In the genomic region with DNA sequence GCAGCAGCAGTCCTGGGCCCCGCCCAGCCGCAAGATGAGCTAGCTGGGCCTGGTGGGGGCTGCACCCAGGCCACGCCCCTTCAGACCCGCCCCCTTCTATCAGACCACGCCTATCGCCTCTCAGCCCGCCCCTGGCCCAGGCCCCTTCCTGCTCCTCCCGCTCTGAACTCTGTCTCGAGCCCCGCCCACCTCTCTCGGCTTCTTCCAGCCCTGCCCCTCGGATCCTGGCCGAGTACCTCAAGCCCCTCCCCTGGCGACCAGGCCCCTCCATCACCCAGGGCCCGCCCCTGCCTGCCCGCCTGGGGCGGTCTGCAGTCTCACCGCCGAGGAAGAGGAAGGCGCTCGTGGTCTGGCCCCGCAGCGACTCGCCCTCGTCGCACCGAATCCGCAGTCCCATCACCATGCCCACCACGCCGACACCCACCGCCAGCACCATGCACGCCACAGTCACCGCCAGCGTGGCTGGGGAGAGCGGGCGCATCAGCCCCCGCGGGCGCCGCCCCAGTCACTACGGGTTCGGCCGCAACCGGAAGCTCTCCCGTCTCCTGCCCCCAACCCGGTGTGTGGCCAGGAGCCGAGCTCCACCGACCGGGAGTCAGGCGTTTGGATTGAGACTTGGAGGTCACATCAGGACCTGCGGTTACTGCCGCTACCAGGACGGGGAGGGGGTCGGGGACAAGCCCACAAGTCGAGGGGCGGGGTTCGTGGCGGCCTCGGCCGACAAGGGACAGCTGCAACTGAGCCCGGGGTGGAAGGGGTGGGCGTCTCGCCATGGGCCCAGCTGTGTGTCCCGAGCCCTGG, we compare ENCODE assay signal across 1 cellular context.
TF ChIP-seq lines count a peak whose summit lies in the region.

No MANE protein-coding gene starts in this region.

TF ChIP-seq in GM23338, 12 proteins besides CTCF, POLR2A, EP300 and RAD21 (continued from another document):
- TF ChIP-seq ZNF114 (CRISPR knock-in tag; IDR thresholded peaks at IDR 0.05) (no peak), ZNF331 (CRISPR knock-in tag; IDR thresholded peaks at IDR 0.05; ENCODE audit: low read depth) (no peak), STAT1 (IDR thresholded peaks at IDR 0.05; ENCODE audit: unreplicated experiment) (no peak), NANOG (IDR thresholded peaks at IDR 0.05; ENCODE audit: borderline replicate concordance) (no peak)
- TF ChIP-seq, protein P1, sequence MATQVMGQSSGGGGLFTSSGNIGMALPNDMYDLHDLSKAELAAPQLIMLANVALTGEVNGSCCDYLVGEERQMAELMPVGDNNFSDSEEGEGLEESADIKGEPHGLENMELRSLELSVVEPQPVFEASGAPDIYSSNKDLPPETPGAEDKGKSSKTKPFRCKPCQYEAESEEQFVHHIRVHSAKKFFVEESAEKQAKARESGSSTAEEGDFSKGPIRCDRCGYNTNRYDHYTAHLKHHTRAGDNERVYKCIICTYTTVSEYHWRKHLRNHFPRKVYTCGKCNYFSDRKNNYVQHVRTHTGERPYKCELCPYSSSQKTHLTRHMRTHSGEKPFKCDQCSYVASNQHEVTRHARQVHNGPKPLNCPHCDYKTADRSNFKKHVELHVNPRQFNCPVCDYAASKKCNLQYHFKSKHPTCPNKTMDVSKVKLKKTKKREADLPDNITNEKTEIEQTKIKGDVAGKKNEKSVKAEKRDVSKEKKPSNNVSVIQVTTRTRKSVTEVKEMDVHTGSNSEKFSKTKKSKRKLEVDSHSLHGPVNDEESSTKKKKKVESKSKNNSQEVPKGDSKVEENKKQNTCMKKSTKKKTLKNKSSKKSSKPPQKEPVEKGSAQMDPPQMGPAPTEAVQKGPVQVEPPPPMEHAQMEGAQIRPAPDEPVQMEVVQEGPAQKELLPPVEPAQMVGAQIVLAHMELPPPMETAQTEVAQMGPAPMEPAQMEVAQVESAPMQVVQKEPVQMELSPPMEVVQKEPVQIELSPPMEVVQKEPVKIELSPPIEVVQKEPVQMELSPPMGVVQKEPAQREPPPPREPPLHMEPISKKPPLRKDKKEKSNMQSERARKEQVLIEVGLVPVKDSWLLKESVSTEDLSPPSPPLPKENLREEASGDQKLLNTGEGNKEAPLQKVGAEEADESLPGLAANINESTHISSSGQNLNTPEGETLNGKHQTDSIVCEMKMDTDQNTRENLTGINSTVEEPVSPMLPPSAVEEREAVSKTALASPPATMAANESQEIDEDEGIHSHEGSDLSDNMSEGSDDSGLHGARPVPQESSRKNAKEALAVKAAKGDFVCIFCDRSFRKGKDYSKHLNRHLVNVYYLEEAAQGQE (IDR thresholded peaks at IDR 0.05; ENCODE audit: unreplicated experiment) = peak; percentile 16
- TF ChIP-seq, protein P2, sequence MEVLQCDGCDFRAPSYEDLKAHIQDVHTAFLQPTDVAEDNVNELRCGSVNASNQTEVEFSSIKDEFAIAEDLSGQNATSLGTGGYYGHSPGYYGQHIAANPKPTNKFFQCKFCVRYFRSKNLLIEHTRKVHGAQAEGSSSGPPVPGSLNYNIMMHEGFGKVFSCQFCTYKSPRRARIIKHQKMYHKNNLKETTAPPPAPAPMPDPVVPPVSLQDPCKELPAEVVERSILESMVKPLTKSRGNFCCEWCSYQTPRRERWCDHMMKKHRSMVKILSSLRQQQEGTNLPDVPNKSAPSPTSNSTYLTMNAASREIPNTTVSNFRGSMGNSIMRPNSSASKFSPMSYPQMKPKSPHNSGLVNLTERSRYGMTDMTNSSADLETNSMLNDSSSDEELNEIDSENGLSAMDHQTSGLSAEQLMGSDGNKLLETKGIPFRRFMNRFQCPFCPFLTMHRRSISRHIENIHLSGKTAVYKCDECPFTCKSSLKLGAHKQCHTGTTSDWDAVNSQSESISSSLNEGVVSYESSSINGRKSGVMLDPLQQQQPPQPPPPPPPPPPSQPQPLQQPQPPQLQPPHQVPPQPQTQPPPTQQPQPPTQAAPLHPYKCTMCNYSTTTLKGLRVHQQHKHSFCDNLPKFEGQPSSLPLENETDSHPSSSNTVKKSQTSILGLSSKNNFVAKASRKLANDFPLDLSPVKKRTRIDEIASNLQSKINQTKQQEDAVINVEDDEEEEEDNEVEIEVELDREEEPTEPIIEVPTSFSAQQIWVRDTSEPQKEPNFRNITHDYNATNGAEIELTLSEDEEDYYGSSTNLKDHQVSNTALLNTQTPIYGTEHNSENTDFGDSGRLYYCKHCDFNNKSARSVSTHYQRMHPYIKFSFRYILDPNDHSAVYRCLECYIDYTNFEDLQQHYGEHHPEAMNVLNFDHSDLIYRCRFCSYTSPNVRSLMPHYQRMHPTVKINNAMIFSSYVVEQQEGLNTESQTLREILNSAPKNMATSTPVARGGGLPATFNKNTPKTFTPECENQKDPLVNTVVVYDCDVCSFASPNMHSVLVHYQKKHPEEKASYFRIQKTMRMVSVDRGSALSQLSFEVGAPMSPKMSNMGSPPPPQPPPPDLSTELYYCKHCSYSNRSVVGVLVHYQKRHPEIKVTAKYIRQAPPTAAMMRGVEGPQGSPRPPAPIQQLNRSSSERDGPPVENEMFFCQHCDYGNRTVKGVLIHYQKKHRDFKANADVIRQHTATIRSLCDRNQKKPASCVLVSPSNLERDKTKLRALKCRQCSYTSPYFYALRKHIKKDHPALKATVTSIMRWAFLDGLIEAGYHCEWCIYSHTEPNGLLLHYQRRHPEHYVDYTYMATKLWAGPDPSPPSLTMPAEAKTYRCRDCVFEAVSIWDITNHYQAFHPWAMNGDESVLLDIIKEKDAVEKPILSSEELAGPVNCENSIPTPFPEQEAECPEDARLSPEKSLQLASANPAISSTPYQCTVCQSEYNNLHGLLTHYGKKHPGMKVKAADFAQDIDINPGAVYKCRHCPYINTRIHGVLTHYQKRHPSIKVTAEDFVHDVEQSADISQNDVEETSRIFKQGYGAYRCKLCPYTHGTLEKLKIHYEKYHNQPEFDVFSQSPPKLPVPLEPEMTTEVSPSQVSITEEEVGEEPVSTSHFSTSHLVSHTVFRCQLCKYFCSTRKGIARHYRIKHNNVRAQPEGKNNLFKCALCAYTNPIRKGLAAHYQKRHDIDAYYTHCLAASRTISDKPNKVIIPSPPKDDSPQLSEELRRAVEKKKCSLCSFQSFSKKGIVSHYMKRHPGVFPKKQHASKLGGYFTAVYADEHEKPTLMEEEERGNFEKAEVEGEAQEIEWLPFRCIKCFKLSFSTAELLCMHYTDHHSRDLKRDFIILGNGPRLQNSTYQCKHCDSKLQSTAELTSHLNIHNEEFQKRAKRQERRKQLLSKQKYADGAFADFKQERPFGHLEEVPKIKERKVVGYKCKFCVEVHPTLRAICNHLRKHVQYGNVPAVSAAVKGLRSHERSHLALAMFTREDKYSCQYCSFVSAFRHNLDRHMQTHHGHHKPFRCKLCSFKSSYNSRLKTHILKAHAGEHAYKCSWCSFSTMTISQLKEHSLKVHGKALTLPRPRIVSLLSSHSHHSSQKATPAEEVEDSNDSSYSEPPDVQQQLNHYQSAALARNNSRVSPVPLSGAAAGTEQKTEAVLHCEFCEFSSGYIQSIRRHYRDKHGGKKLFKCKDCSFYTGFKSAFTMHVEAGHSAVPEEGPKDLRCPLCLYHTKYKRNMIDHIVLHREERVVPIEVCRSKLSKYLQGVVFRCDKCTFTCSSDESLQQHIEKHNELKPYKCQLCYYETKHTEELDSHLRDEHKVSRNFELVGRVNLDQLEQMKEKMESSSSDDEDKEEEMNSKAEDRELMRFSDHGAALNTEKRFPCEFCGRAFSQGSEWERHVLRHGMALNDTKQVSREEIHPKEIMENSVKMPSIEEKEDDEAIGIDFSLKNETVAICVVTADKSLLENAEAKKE (CRISPR knock-in tag; IDR thresholded peaks at IDR 0.05) = no peak
